Comparison of ENCODE assay signal across 8 cellular contexts in the genomic region with DNA sequence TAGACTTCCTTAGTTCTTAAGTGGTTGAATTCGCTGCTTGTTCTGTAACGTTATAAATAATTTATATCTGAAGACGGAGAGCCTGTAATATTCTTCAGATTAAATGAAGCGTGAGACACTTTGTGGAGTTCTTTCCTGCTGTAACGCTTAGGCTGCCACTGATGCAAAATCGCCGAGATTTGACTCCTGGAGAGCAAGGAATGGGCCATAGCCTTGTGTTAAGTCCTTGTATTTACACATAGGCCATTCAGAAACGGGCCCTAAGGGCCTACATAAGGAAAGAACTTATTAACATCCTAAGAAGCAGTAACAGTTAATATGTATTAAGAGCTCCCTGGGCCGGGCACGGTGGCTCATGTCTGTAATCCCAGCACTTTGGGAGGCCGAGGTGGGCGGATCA. TPM values are rescaled to one million over a fixed set of nuclear protein-coding genes. Genes with fewer than 3 reads are reported as not detected.
DNase-seq lines count a peak whose midpoint lies in the region; ATAC-seq, FAIRE-seq and TF ChIP-seq lines count a peak whose summit lies in the region.

No MANE protein-coding gene starts in this region.

- H3K4me2 ChIP-seq in OCI-LY1 (ENCODE audit: low read length): peak overlapping the region; percentile 68
- H3K4me2 ChIP-seq in endothelial cell of umbilical vein (ENCODE audit: insufficient read depth, low read length): peak overlapping the region; percentile 94

- H3K9me3 Mint-ChIP-seq in CD8-positive, alpha-beta memory T cell: no peaks in the 10 kb centered on the region

- peak overlapping the region; percentile 85 for H3K4me3 ChIP-seq in CD8-positive, alpha-beta memory T cell (ENCODE audit: low read length)
- H3K4me3 ChIP-seq in OCI-LY1 (ENCODE audit: low read depth, low read length, poor library complexity, severe bottlenecking): peak overlapping the region; percentile 84
- H3K4me3 ChIP-seq in endothelial cell of umbilical vein (replicated peaks in 1 of 3; ENCODE audit: insufficient read depth in 1 of 3, low read depth in 1 of 3, low read length in 3 of 3): peak overlapping the region; percentile 75 to 90 (median 86)
- peak overlapping the region; percentile 88 for H3K4me3 ChIP-seq in ovary

- H3K27ac Mint-ChIP-seq in CD8-positive, alpha-beta memory T cell: peak overlapping the region; percentile 74 to 96 (median 86)

- H3K4me3 Mint-ChIP-seq in CD8-positive, alpha-beta memory T cell: peak overlapping the region; percentile 90 to 98 (median 92)

- H4K20me1 ChIP-seq in OCI-LY1 (ENCODE audit: insufficient read depth, low read length) (no peaks in the 10 kb centered on the region), endothelial cell of umbilical vein (replicated peaks; ENCODE audit: control insufficient read depth, extremely low read depth, insufficient read depth, low read length) (peaks cover 3% of the 10 kb centered on the region)

- dilution Hi-C loops in endothelial cell of umbilical vein (cut with MboI; ENCODE audit: extremely low pct_ligation_motif_present, low sequenced_read_pairs): no loop called here

- no peak overlapping the region for H2AFZ ChIP-seq in OCI-LY1 (ENCODE audit: low read length)
- no peak overlapping the region for H2AFZ ChIP-seq in endothelial cell of umbilical vein (ENCODE audit: low read depth, low read length)

- peak overlapping the region; percentile 55 for H3K27ac ChIP-seq in CD8-positive, alpha-beta memory T cell (ENCODE audit: low read depth, low read length)
- H3K27ac ChIP-seq in OCI-LY1 (ENCODE audit: low read depth, low read length, poor library complexity, severe bottlenecking) (no peak overlapping the region), endothelial cell of umbilical vein (ENCODE audit: insufficient read depth, low read depth, low read length) (peak overlapping the region; percentile 79), ovary (no peak overlapping the region)

- FAIRE-seq in endothelial cell of umbilical vein (lab: Jason Lieb, UNC): no peak

- H3K36me3 ChIP-seq in CD8-positive, alpha-beta memory T cell (ENCODE audit: insufficient read depth, low read length): no peaks in the 10 kb centered on the region
- no peaks in the 10 kb centered on the region; the same call in 1 of the 2 replicates for H3K36me3 ChIP-seq in OCI-LY1 (ENCODE audit: insufficient read depth, low read length)
- H3K36me3 ChIP-seq in endothelial cell of umbilical vein (ENCODE audit: control insufficient read depth in 2 of 2, extremely low read depth in 1 of 2, insufficient read depth in 2 of 2, low read length in 2 of 2): peaks cover 5% of the 10 kb centered on the region in 2 experiments
- no peaks in the 10 kb centered on the region for H3K36me3 ChIP-seq in ovary

- WGBS in ovary, 3 donors: 36 to 39% (median 38%) methylated on average over 12 of the region's 12 CpGs

- POLR2A ChIA-PET in CD8-positive, alpha-beta memory T cell (lab: Charles Lee): interaction anchor here (0.9 kb wide), 1 partner anchor 53 kb away, joined by 3 read pairs; a partner anchor contains a TSS
- POLR2A ChIA-PET in endothelial cell of umbilical vein (lab: Charles Lee): no interaction called here

- peaks cover 0 to 22% (median 0%) of the 10 kb centered on the region in 3 donors for H3K36me3 Mint-ChIP-seq in CD8-positive, alpha-beta memory T cell

- TF ChIP-seq CTCF in OCI-LY1 (IDR thresholded peaks at IDR 0.05; ENCODE audit: low read length) (no peak), endothelial cell of umbilical vein (IDR thresholded peaks at IDR 0.05; ENCODE audit: extremely low read depth in 1 of 2, insufficient read depth in 1 of 2, low read depth in 1 of 2, low read length in 2 of 2) (no peak), ovary (IDR thresholded peaks at IDR 0.05) (no peak)

- ATAC-seq in GM21390 (IDR thresholded peaks at IDR 0.05; ENCODE audit: unreplicated experiment): no peak

- no peaks in the 10 kb centered on the region for H3F3A ChIP-seq in OCI-LY1 (ENCODE audit: insufficient read depth, low read length)

- CTCF ChIA-PET in CD8-positive, alpha-beta memory T cell (lab: Charles Lee): interaction anchor here (1.5 kb wide), 1 partner anchor 14 kb away, joined by 5 read pairs; no protein-coding TSS in a partner anchor
- CTCF ChIA-PET in endothelial cell of umbilical vein (lab: Charles Lee): no interaction called here

- TF ChIP-seq EP300 in ovary (IDR thresholded peaks at IDR 0.05): no peak

- H3K4me1 ChIP-seq in CD8-positive, alpha-beta memory T cell (ENCODE audit: insufficient read depth, low read length): peaks cover 20% of the 10 kb centered on the region
- H3K4me1 ChIP-seq in OCI-LY1 (ENCODE audit: insufficient read depth, low read length, severe bottlenecking): peaks cover 22% of the 10 kb centered on the region
- peaks cover 24% of the 10 kb centered on the region for H3K4me1 ChIP-seq in endothelial cell of umbilical vein (ENCODE audit: control insufficient read depth, extremely low read depth, insufficient read depth, low read length)
- H3K4me1 ChIP-seq in ovary (ENCODE audit: insufficient read depth): peaks cover 19% of the 10 kb centered on the region

- H3K27me3 ChIP-seq in CD8-positive, alpha-beta memory T cell (ENCODE audit: insufficient read depth, low read length, poor library complexity, severe bottlenecking): no peaks in the 10 kb centered on the region
- H3K27me3 ChIP-seq in OCI-LY1 (ENCODE audit: insufficient read depth, low read length): no peaks in the 10 kb centered on the region
- H3K27me3 ChIP-seq in endothelial cell of umbilical vein (ENCODE audit: control insufficient read depth in 2 of 2, insufficient read depth in 2 of 2, low read length in 2 of 2): no peaks in the 10 kb centered on the region
- H3K27me3 ChIP-seq in ovary: no peaks in the 10 kb centered on the region

- DNase-seq in CD8-positive, alpha-beta memory T cell: no peak
- DNase-seq in endothelial cell of umbilical vein (ENCODE audit: low read depth, low spot score): no peak
- DNase-seq in ovary: no peak
- DNase-seq in GOT3 (lab: John Stamatoyannopoulos, UW): no peak
- no peak for DNase-seq in superior temporal gyrus (ENCODE audit: extremely low spot score)
- no peak for DNase-seq in ecto neural progenitor cell (ENCODE audit: low spot score)

- H3K79me2 ChIP-seq in OCI-LY1 (ENCODE audit: insufficient read depth, low read length): 0 out of 2 replicates have a peak, but pooled peaks cover 7% of the 10 kb centered on the region
- peaks cover 45% of the 10 kb centered on the region for H3K79me2 ChIP-seq in endothelial cell of umbilical vein (ENCODE audit: control insufficient read depth, insufficient read depth, low read length)

- intact Hi-C loops in endothelial cell of umbilical vein (cut with micrococcal nuclease) (loop anchor here (2.0 to 5.0 kb wide), 2 partner anchors 53 to 67 kb away; a partner anchor contains a TSS), ovary (cut with DNase I) (loop anchor here in 1 of 4 donors (10.0 kb wide), 1 partner anchor 135 kb away; no protein-coding TSS in a partner anchor)

- TF ChIP-seq POLR2A in endothelial cell of umbilical vein (IDR thresholded peaks at IDR 0.05; ENCODE audit: low read depth, low read length) (no peak), ovary (IDR thresholded peaks at IDR 0.05) (no peak)

- no peaks in the 10 kb centered on the region for H3K9me1 ChIP-seq in endothelial cell of umbilical vein (replicated peaks; ENCODE audit: control insufficient read depth, extremely low read depth, insufficient read depth, low read length)

- H3K9ac ChIP-seq in OCI-LY1 (ENCODE audit: low read length): peak overlapping the region; percentile 86
- peak overlapping the region; percentile 99 for H3K9ac ChIP-seq in endothelial cell of umbilical vein (replicated peaks; ENCODE audit: extremely low read depth, insufficient read depth, low read length)

- H3K27me3 Mint-ChIP-seq in CD8-positive, alpha-beta memory T cell: no peaks in the 10 kb centered on the region

- BruUV-seq in endothelial cell of umbilical vein (replicated peaks; lab: Mats Ljungman, UMichigan): no TSS peak

- H3K4me1 Mint-ChIP-seq in CD8-positive, alpha-beta memory T cell: peaks cover 22 to 32% (median 25%) of the 10 kb centered on the region in 3 donors

- H3K9me3 ChIP-seq in CD8-positive, alpha-beta memory T cell (ENCODE audit: low read length): no peaks in the 10 kb centered on the region
- no peaks in the 10 kb centered on the region for H3K9me3 ChIP-seq in OCI-LY1 (ENCODE audit: low read length)
- H3K9me3 ChIP-seq in endothelial cell of umbilical vein (replicated peaks; ENCODE audit: control insufficient read depth, insufficient read depth, low read length): no peaks in the 10 kb centered on the region
- H3K9me3 ChIP-seq in ovary: no peaks in the 10 kb centered on the region

- no peaks in the 10 kb centered on the region for H3K9me2 ChIP-seq in OCI-LY1 (ENCODE audit: low read depth, low read length)

RNA-seq across cellular contexts. Expression of a gene that starts 0.9 kb away (rescaled TPM):
- total RNA-seq in CD8-positive, alpha-beta memory T cell: 100 to 1,000 TPM in 1 of 2 experiments, 10 to 100 TPM in 1; 95.1 to 103 TPM
- 119 TPM for polyA plus RNA-seq in CD8-positive, alpha-beta memory T cell
- 54.0 and 62.2 TPM in 2 replicates for total RNA-seq in endothelial cell of umbilical vein
- 105 and 148 TPM in 2 replicates for polyA plus RNA-seq in endothelial cell of umbilical vein
- 58.1 and 73.4 TPM in 2 replicates for polyA plus RNA-seq in endothelial cell of umbilical vein (2011; cell fraction: cytosol; rRNA removed)
- polyA plus RNA-seq in endothelial cell of umbilical vein (2011; cell fraction: nucleus; rRNA removed): 19.0 and 22.6 TPM in 2 replicates
- 41.7 and 65.4 TPM in 2 replicates for polyA plus RNA-seq in endothelial cell of umbilical vein (2012)
- polyA minus RNA-seq in endothelial cell of umbilical vein: 18.8 and 21.5 TPM in 2 replicates
- 52.3 TPM for polyA minus RNA-seq in endothelial cell of umbilical vein (2011; cell fraction: cytosol; rRNA and poly(A)+ RNA removed)
- 8.3 and 10.8 TPM in 2 replicates for polyA minus RNA-seq in endothelial cell of umbilical vein (2011; cell fraction: nucleus; rRNA and poly(A)+ RNA removed)
- 10 to 100 TPM in 6 of 7 donors, 1 to 10 TPM in 1; 7.6 to 28.7 (median 20.5) TPM for total RNA-seq in ovary
- polyA plus RNA-seq in ovary: 10 to 100 TPM; 20.3 to 38.9 TPM

RNA-seq across cellular contexts. Expression of a gene that starts 1.2 kb away (rescaled TPM):
- 10 to 100 TPM; 23.4 to 26.0 TPM for total RNA-seq in CD8-positive, alpha-beta memory T cell
- 38.9 TPM for polyA plus RNA-seq in CD8-positive, alpha-beta memory T cell
- 247 and 254 TPM in 2 replicates for total RNA-seq in endothelial cell of umbilical vein
- polyA plus RNA-seq in endothelial cell of umbilical vein: 315 and 359 TPM in 2 replicates
- polyA plus RNA-seq in endothelial cell of umbilical vein (2011; cell fraction: cytosol; rRNA removed): 243 and 274 TPM in 2 replicates
- 115 and 129 TPM in 2 replicates for polyA plus RNA-seq in endothelial cell of umbilical vein (2011; cell fraction: nucleus; rRNA removed)
- 230 and 275 TPM in 2 replicates for polyA plus RNA-seq in endothelial cell of umbilical vein (2012)
- 113 and 128 TPM in 2 replicates for polyA minus RNA-seq in endothelial cell of umbilical vein
- polyA minus RNA-seq in endothelial cell of umbilical vein (2011; cell fraction: cytosol; rRNA and poly(A)+ RNA removed): 62.4 TPM
- 42.9 and 53.8 TPM in 2 replicates for polyA minus RNA-seq in endothelial cell of umbilical vein (2011; cell fraction: nucleus; rRNA and poly(A)+ RNA removed)
- 100 to 1,000 TPM in 6 of 7 donors, 10 to 100 TPM in 1; 64.3 to 166 (median 128) TPM for total RNA-seq in ovary
- 100 to 1,000 TPM in 1 of 2 donors, 10 to 100 TPM in 1; 48.7 to 100 TPM for polyA plus RNA-seq in ovary

RNA-seq across cellular contexts. Expression of a gene that starts 26.4 kb away (rescaled TPM):
- total RNA-seq in CD8-positive, alpha-beta memory T cell: 10 to 100 TPM in 1 of 2 experiments, 1 to 10 TPM in 1; 9.8 to 12.0 TPM
- polyA plus RNA-seq in CD8-positive, alpha-beta memory T cell: 37.4 TPM
- total RNA-seq in endothelial cell of umbilical vein (0.22 and 0.37 TPM in 2 replicates), ovary (1 to 10 TPM in 2 of 7 donors, under 1 TPM in 5; 0.15 to 1.1 (median 0.61) TPM)
- polyA plus RNA-seq in endothelial cell of umbilical vein (0.10 and 0.19 TPM in 2 replicates), ovary (under 1 TPM; 0.23 to 0.63 TPM)
- 0.08 and 0.15 TPM in 2 replicates for polyA plus RNA-seq in endothelial cell of umbilical vein (2011; cell fraction: cytosol; rRNA removed)
- polyA plus RNA-seq in endothelial cell of umbilical vein (2011; cell fraction: nucleus; rRNA removed): 0.10 and 0.14 TPM in 2 replicates
- polyA plus RNA-seq in endothelial cell of umbilical vein (2012): 0.41 TPM in 1 of 2 replicates, not detected in the other
- 0.70 TPM in 1 of 2 replicates, not detected in the other for polyA minus RNA-seq in endothelial cell of umbilical vein
- polyA minus RNA-seq in endothelial cell of umbilical vein (2011; cell fraction: cytosol; rRNA and poly(A)+ RNA removed): 42.4 TPM
- not detected in 2 replicates for polyA minus RNA-seq in endothelial cell of umbilical vein (2011; cell fraction: nucleus; rRNA and poly(A)+ RNA removed)

RNA-seq across cellular contexts. Expression of a gene that starts 33.0 kb away (rescaled TPM):
- total RNA-seq in CD8-positive, alpha-beta memory T cell: 10 to 100 TPM; 33.3 to 35.5 TPM
- 7.7 TPM for polyA plus RNA-seq in CD8-positive, alpha-beta memory T cell
- total RNA-seq in endothelial cell of umbilical vein: 20.8 and 25.9 TPM in 2 replicates
- 17.9 and 20.5 TPM in 2 replicates for polyA plus RNA-seq in endothelial cell of umbilical vein
- polyA plus RNA-seq in endothelial cell of umbilical vein (2011; cell fraction: cytosol; rRNA removed): 10.2 and 12.2 TPM in 2 replicates
- polyA plus RNA-seq in endothelial cell of umbilical vein (2011; cell fraction: nucleus; rRNA removed): 15.5 and 18.1 TPM in 2 replicates
- 15.5 and 20.4 TPM in 2 replicates for polyA plus RNA-seq in endothelial cell of umbilical vein (2012)
- polyA minus RNA-seq in endothelial cell of umbilical vein: 15.2 and 16.2 TPM in 2 replicates
- 5.1 TPM for polyA minus RNA-seq in endothelial cell of umbilical vein (2011; cell fraction: cytosol; rRNA and poly(A)+ RNA removed)
- polyA minus RNA-seq in endothelial cell of umbilical vein (2011; cell fraction: nucleus; rRNA and poly(A)+ RNA removed): 10.5 and 14.0 TPM in 2 replicates
- 10 to 100 TPM; 10.5 to 21.4 (median 14.5) TPM for total RNA-seq in ovary
- 10 to 100 TPM; 10.1 to 23.3 TPM for polyA plus RNA-seq in ovary

RNA-seq across cellular contexts. Expression of a gene that starts 33.5 kb away (rescaled TPM):
- 10 to 100 TPM; 17.0 to 17.1 TPM for total RNA-seq in CD8-positive, alpha-beta memory T cell
- polyA plus RNA-seq in CD8-positive, alpha-beta memory T cell: 6.9 TPM
- 15.9 and 17.8 TPM in 2 replicates for total RNA-seq in endothelial cell of umbilical vein
- polyA plus RNA-seq in endothelial cell of umbilical vein: 14.7 and 15.4 TPM in 2 replicates
- 12.7 and 12.9 TPM in 2 replicates for polyA plus RNA-seq in endothelial cell of umbilical vein (2011; cell fraction: cytosol; rRNA removed)
- polyA plus RNA-seq in endothelial cell of umbilical vein (2011; cell fraction: nucleus; rRNA removed): 24.1 and 28.5 TPM in 2 replicates
- 11.4 and 13.2 TPM in 2 replicates for polyA plus RNA-seq in endothelial cell of umbilical vein (2012)
- polyA minus RNA-seq in endothelial cell of umbilical vein: 25.5 and 28.3 TPM in 2 replicates
- polyA minus RNA-seq in endothelial cell of umbilical vein (2011; cell fraction: cytosol; rRNA and poly(A)+ RNA removed): 4.6 TPM
- polyA minus RNA-seq in endothelial cell of umbilical vein (2011; cell fraction: nucleus; rRNA and poly(A)+ RNA removed): 12.6 and 13.4 TPM in 2 replicates
- total RNA-seq in ovary: 10 to 100 TPM in 6 of 7 donors, 1 to 10 TPM in 1; 7.9 to 16.6 (median 14.0) TPM
- 1 to 10 TPM; 6.6 to 9.1 TPM for polyA plus RNA-seq in ovary

Comparison
In these comparisons a context has a peak if more than half of its experiments do, and no peak if none do; other contexts are left out.
1. H3K27ac ChIP-seq: peak in CD8-positive, alpha-beta memory T cell (single experiment) and endothelial cell of umbilical vein (single experiment); none in OCI-LY1 (single experiment) and ovary (0 of 2).
2. Peak in every context shown above with its lines, with median percentiles within 50 percentile points of each other: H3K4me3 ChIP-seq.